ENCODE assay signal across 12 cellular contexts in the genomic region with DNA sequence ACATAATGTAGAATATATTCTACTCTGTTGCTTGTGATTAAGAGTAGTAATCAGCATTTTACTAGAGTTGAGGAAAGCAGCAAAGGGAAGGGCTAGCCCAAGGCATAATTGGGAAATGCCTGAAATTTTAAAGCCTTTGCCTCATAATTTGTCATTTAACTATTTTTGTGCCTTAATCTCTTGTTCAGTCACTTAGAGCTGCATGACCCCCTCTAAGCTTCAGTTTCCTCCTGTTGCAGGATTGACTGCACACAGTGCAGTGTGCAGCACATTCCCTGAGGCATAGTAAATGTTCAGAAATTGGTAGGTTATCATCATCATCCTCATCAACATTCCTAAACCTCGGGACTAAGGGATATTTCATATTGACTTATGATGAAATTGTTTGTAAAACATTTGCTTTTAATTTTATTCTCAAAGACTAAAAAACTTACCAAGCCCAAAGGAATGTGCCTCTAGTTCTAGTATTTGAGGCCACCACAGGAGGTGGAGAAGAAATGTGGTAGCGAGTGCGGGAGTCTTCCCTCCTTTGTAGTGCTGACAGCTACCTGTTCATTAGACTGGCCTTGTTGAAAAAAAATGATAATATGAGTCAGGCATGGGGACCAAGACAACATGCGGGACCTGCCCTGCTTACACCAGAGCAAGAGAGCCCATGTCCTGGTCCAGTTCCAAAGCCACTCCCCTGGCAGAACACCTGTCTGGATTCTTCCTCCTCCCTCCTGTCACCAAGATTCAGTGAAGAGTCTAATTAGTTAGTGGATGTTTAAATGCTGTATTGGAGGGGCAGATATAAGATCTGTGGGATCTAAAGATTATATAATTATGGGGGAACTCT. TPM values are rescaled to one million over a fixed set of nuclear protein-coding genes. Genes with fewer than 3 reads are reported as not detected.
A peak's percentile ranks its signal among the peaks of the same experiment; 100 is the strongest.
DNase-seq lines count a peak whose midpoint lies in the region; ATAC-seq and TF ChIP-seq lines count a peak whose summit lies in the region.
"Had no signal": no experiment of that assay in that cellular context is flagged by ENCODE, and none has a peak within 500 bp of the region (broad histone marks: within the 10 kb centered on the region; RNA-seq: fewer than 3 reads in every experiment).

No MANE protein-coding gene starts in this region.

- H3K9me3 Mint-ChIP-seq in WTC11: peaks cover 15% of the 10 kb centered on the region
- H3K9me3 Mint-ChIP-seq: stimulated activated naive CD8-positive, alpha-beta T cell treated with anti-CD3 and anti-CD28 coated beads, Interleukin-15, amount 100 ng/mL, for 72 hours had no signal

- H3K27ac Mint-ChIP-seq in WTC11: no peak overlapping the region
- H3K27ac Mint-ChIP-seq: CD4-positive, alpha-beta memory T cell; stimulated activated naive CD8-positive, alpha-beta T cell treated with anti-CD3 and anti-CD28 coated beads, Interleukin-15, amount 100 ng/mL, for 72 hours had no signal

- ATAC-seq in WTC11: peak; percentile 41
- ATAC-seq in GM19452 (IDR thresholded peaks at IDR 0.05; ENCODE audit: unreplicated experiment): no peak
- ATAC-seq in GM21528 (IDR thresholded peaks at IDR 0.05; ENCODE audit: low FRiP score, unreplicated experiment): no peak
- ATAC-seq in GM19324 (IDR thresholded peaks at IDR 0.05; ENCODE audit: low FRiP score, unreplicated experiment): no peak
- ATAC-seq: stimulated activated naive CD8-positive, alpha-beta T cell treated with anti-CD3 and anti-CD28 coated beads, Interleukin-15, amount 100 ng/mL, for 72 hours had no signal

- H3K36me3 Mint-ChIP-seq in WTC11: peaks cover 3% of the 10 kb centered on the region
- H3K36me3 Mint-ChIP-seq: CD4-positive, alpha-beta memory T cell had no signal

- no peak for TF ChIP-seq CTCF in WTC11 (IDR thresholded peaks at IDR 0.05)

- CTCF ChIA-PET in WTC11 (lab: Charles Lee): interaction anchor here (1.9 kb wide), 1 partner anchor 15 kb away, joined by 4 read pairs; the partner anchor contains the start of gene TENT5A

- H3K4me1 Mint-ChIP-seq in WTC11: peaks cover 33% of the 10 kb centered on the region
- H3K4me1 Mint-ChIP-seq: CD4-positive, alpha-beta memory T cell; stimulated activated naive CD8-positive, alpha-beta T cell treated with anti-CD3 and anti-CD28 coated beads, Interleukin-15, amount 100 ng/mL, for 72 hours had no signal

- DNase-seq in AG08395 (ENCODE audit: low spot score): peak; percentile 61
- DNase-seq in HCEC 1CT: peak; percentile 65
- no peak for DNase-seq in WTC11 (ENCODE audit: low spot score)
- peak; percentile 73 for DNase-seq in kidney glomerular epithelial cell (lab: John Stamatoyannopoulos, UW)
- DNase-seq in activated CD4-positive, alpha-beta T cell treated with anti-CD3 and anti-CD28 coated beads for 4 hours: no peak
- DNase-seq: activated CD8-positive, alpha-beta memory T cell treated with anti-CD3 and anti-CD28 coated beads, Interleukin-2, amount 50 U/mL, for 4 hours; CD4-positive, alpha-beta memory T cell; MM.1S; stimulated activated naive CD8-positive, alpha-beta T cell treated with anti-CD3 and anti-CD28 coated beads, Interleukin-15, amount 100 ng/mL, for 72 hours had no signal

- POLR2A ChIA-PET in WTC11 (lab: Charles Lee): no interaction called here

- H3K4me3 Mint-ChIP-seq in WTC11: no peak overlapping the region
- H3K4me3 Mint-ChIP-seq: CD4-positive, alpha-beta memory T cell; stimulated activated naive CD8-positive, alpha-beta T cell treated with anti-CD3 and anti-CD28 coated beads, Interleukin-15, amount 100 ng/mL, for 72 hours had no signal

- H3K27me3 Mint-ChIP-seq in WTC11 (ENCODE audit: low read depth): no peaks in the 10 kb centered on the region

TF ChIP-seq in WTC11, 78 proteins besides CTCF, POLR2A, EP300 and RAD21:
- TF ChIP-seq TEAD4 (CRISPR knock-in tag; IDR thresholded peaks at IDR 0.05) (no peak), FOXP1 (CRISPR knock-in tag; IDR thresholded peaks at IDR 0.05; ENCODE audit: borderline replicate concordance) (no peak), ETV6 (CRISPR knock-in tag; IDR thresholded peaks at IDR 0.05) (no peak), SMAD4 (CRISPR knock-in tag; IDR thresholded peaks at IDR 0.05) (no peak), NR2C2 (CRISPR knock-in tag; IDR thresholded peaks at IDR 0.05) (no peak)
- TF ChIP-seq, protein P1, sequence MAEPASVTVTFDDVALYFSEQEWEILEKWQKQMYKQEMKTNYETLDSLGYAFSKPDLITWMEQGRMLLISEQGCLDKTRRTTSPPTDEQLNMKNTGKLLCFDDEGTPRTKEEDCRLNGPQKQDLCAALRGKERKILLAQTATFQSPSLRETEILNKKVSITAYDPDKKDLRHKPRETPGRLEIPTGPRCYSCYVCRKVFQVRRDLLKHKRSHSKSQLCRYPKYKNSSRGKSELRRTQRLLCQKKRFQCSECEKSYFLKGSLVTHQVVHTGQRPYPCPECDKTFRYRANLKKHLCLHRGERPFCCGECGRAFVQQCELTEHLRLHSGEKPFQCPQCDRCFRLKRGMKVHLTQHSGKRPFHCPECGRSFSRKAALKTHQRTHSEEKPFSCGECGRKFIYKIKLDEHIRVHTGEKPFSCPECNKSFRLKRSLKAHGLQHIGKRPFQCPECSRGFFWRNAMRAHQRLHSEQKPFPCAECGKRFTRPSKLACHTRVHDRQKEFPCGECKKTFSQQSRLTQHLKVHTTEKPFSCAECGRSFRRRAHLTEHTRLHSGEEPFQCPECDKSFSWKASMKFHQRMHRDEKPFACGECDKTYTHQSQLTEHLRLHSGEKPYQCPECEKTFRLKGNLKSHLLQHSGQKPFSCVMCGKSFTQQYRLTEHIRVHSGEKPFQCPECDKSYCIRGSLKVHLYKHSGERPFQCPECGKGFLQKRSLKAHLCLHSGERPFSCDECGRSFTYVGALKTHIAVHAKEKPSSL (CRISPR knock-in tag; conservative IDR thresholded peaks at IDR 0.05): no peak
- TF ChIP-seq, protein P2, sequence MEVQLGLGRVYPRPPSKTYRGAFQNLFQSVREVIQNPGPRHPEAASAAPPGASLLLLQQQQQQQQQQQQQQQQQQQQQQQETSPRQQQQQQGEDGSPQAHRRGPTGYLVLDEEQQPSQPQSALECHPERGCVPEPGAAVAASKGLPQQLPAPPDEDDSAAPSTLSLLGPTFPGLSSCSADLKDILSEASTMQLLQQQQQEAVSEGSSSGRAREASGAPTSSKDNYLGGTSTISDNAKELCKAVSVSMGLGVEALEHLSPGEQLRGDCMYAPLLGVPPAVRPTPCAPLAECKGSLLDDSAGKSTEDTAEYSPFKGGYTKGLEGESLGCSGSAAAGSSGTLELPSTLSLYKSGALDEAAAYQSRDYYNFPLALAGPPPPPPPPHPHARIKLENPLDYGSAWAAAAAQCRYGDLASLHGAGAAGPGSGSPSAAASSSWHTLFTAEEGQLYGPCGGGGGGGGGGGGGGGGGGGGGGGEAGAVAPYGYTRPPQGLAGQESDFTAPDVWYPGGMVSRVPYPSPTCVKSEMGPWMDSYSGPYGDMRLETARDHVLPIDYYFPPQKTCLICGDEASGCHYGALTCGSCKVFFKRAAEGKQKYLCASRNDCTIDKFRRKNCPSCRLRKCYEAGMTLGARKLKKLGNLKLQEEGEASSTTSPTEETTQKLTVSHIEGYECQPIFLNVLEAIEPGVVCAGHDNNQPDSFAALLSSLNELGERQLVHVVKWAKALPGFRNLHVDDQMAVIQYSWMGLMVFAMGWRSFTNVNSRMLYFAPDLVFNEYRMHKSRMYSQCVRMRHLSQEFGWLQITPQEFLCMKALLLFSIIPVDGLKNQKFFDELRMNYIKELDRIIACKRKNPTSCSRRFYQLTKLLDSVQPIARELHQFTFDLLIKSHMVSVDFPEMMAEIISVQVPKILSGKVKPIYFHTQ (CRISPR knock-in tag; IDR thresholded peaks at IDR 0.05): no peak

RNA-seq across cellular contexts. Expression of gene TENT5A, which starts 14.9 kb away (rescaled TPM):
- total RNA-seq in WTC11 (2021): 3.2 to 4.4 TPM (median 4.2 TPM) in 3 replicates

Comparison
In these comparisons a context has a peak if more than half of its experiments do, and no peak if none do; other contexts are left out.
1. DNase-seq: peak in AG08395 (single experiment), HCEC 1CT (single experiment) and kidney glomerular epithelial cell (single experiment); none in WTC11 (single experiment) and activated CD4-positive, alpha-beta T cell treated with anti-CD3 and anti-CD28 coated beads for 4 hours (0 of 2).